ENCODE assay signal across 13 cellular contexts in genomic region chr2:43569921-43570320, GRCh38. TPM values are rescaled to one million over a fixed set of nuclear protein-coding genes. Genes with fewer than 3 reads are reported as not detected.
DNase-seq lines count a peak whose midpoint lies in the region; ATAC-seq and TF ChIP-seq lines count a peak whose summit lies in the region.
"Had no signal": no experiment of that assay in that cellular context is flagged by ENCODE, and none has a peak within 500 bp of the region (broad histone marks: within the 10 kb centered on the region; RNA-seq: fewer than 3 reads in every experiment).

No MANE protein-coding gene starts in this region.

- H3K27ac Mint-ChIP-seq in CD4-positive, alpha-beta T cell = peak overlapping the region; percentile 12
- no peak overlapping the region for H3K27ac Mint-ChIP-seq in nephron progenitor cell
- H3K27ac Mint-ChIP-seq: B cell had no signal

- no peak overlapping the region for H3K4me3 ChIP-seq in WERI-Rb-1 (ENCODE audit: low read depth, low read length)

- H3K36me3 ChIP-seq in WERI-Rb-1 = peaks cover 53% of the 10 kb centered on the region

- H3K27ac ChIP-seq in CD4-positive, alpha-beta T cell (ENCODE audit: low read depth, low read length) = no peak overlapping the region
- no peak overlapping the region for H3K27ac ChIP-seq in WERI-Rb-1
- H3K27ac ChIP-seq: KMS-11 had no signal

- POLR2A ChIA-PET in CD4-positive, alpha-beta T cell (lab: Charles Lee) = no interaction called here

- no peak overlapping the region for H3K4me3 Mint-ChIP-seq in CD4-positive, alpha-beta T cell
- no peak overlapping the region for H3K4me3 Mint-ChIP-seq in nephron progenitor cell
- H3K4me3 Mint-ChIP-seq: B cell, neural crest cell had no signal

- ATAC-seq in CD4-positive, alpha-beta T cell (ENCODE audit: poor library complexity) = peak; percentile 55
- ATAC-seq in GM18870 (IDR thresholded peaks at IDR 0.05; ENCODE audit: unreplicated experiment) = peak; percentile 76
- ATAC-seq in GM21825 (IDR thresholded peaks at IDR 0.05; ENCODE audit: unreplicated experiment) = peak; percentile 61
- peak; percentile 88 for ATAC-seq in HG03565 (IDR thresholded peaks at IDR 0.05; ENCODE audit: unreplicated experiment)

- H3K27me3 ChIP-seq in CD4-positive, alpha-beta T cell (ENCODE audit: control insufficient read depth, insufficient read depth, low read length) = no peaks in the 10 kb centered on the region
- H3K27me3 ChIP-seq in WERI-Rb-1 (ENCODE audit: insufficient read depth, low read depth, severe bottlenecking) = no peaks in the 10 kb centered on the region

- H3K27me3 Mint-ChIP-seq in CD4-positive, alpha-beta T cell = no peaks in the 10 kb centered on the region
- peaks cover 4% of the 10 kb centered on the region for H3K27me3 Mint-ChIP-seq in nephron progenitor cell (ENCODE audit: low read depth, poor library complexity)
- H3K27me3 Mint-ChIP-seq: B cell had no signal

- peaks cover 81% of the 10 kb centered on the region for H3K36me3 Mint-ChIP-seq in CD4-positive, alpha-beta T cell (ENCODE audit: low read depth)
- peaks cover 41% of the 10 kb centered on the region for H3K36me3 Mint-ChIP-seq in nephron progenitor cell (ENCODE audit: low read depth)

- peaks cover 20% of the 10 kb centered on the region for H3K4me1 Mint-ChIP-seq in CD4-positive, alpha-beta T cell (ENCODE audit: low read depth)
- H3K4me1 Mint-ChIP-seq in nephron progenitor cell = no peaks in the 10 kb centered on the region
- H3K4me1 Mint-ChIP-seq: neural crest cell had no signal

- CTCF ChIA-PET in CD4-positive, alpha-beta T cell (lab: Charles Lee) = interaction anchor here (1.2 to 1.6 kb wide), 2 partner anchors 8 to 10 kb away, joined by 3 to 7 read pairs; no protein-coding TSS in a partner anchor

- no peaks in the 10 kb centered on the region for H3K9me3 Mint-ChIP-seq in CD4-positive, alpha-beta T cell
- H3K9me3 Mint-ChIP-seq in nephron progenitor cell = no peaks in the 10 kb centered on the region
- H3K9me3 Mint-ChIP-seq: neural crest cell had no signal

- TF ChIP-seq CTCF in CD4-positive, alpha-beta T cell (IDR thresholded peaks at IDR 0.05) = no peak
- TF ChIP-seq CTCF in WERI-Rb-1 (IDR thresholded peaks at IDR 0.05; ENCODE audit: low read depth, low read length) (no peak), nephron progenitor cell (IDR thresholded peaks at IDR 0.05) (no peak)

- intact Hi-C loops in CD4-positive, alpha-beta T cell (cut with DNase I, micrococcal nuclease) = loop anchor here in 1 of 2 experiments (10.0 kb wide), 1 partner anchor 625 kb away; no protein-coding TSS in a partner anchor

- no peaks in the 10 kb centered on the region for H3K9me3 ChIP-seq in CD4-positive, alpha-beta T cell (ENCODE audit: control insufficient read depth, low read length)
- no peaks in the 10 kb centered on the region for H3K9me3 ChIP-seq in WERI-Rb-1 (ENCODE audit: severe bottlenecking)

- no peak for DNase-seq in CD4-positive, alpha-beta T cell
- DNase-seq in WERI-Rb-1 (no peak), nephron progenitor cell (no peak), NCI-H128 (lab: John Stamatoyannopoulos, UW; ENCODE audit: unreplicated experiment) (no peak), HT-29 (ENCODE audit: low spot score) (no peak)
- DNase-seq: activated CD8-positive, alpha-beta memory T cell treated with anti-CD3 and anti-CD28 coated beads, Interleukin-2, amount 50 U/mL, for 4 hours; NCI-H510A had no signal

RNA-seq across cellular contexts. Expression of gene THADA, which starts 25.9 kb away (rescaled TPM):
- total RNA-seq in CD4-positive, alpha-beta T cell = 10 to 100 TPM; 29.3 to 32.9 TPM
- total RNA-seq in HT-29 (2014; rRNA removed; shearing (Covaris generic)) = 22.0 and 28.7 TPM in 2 replicates
